Comparison of ENCODE assay signal across 12 cellular contexts in the genomic region with DNA sequence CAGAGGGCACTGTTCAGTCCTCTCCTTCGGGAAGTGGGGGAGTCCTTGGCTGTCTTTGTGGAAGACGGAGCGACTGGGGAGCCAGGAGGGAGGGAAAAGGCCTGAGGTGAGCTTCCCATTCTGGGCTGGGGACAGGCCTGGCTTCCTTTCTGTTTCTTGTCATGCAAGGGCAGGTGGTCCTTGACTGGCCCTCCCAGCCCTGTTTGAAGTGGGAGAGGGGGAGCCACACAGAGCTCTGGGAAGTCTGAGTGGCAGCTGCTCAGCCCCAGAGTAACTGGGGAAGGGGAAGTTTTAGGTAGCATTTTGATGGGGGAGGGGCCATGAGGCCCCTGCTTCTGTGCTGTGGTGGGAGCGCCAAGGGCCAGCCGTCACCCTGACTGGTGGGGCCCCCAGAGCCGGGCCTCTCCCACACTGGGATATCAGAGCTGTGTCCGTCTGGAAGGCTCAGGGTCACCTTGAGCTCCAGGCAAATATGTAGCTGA. TPM values are rescaled to one million over a fixed set of nuclear protein-coding genes. Genes with fewer than 3 reads are reported as not detected.
DNase-seq lines count a peak whose midpoint lies in the region; ATAC-seq and TF ChIP-seq lines count a peak whose summit lies in the region.
"Had no signal": no experiment of that assay in that cellular context is flagged by ENCODE, and none has a peak within 500 bp of the region (broad histone marks: within the 10 kb centered on the region; RNA-seq: fewer than 3 reads in every experiment).

No MANE protein-coding gene starts in this region.

- H3K4me1 Mint-ChIP-seq in activated T-helper 17 cell treated with anti-CD3 and anti-CD28 coated beads, Interleukin-2, amount 50 U/mL, for 72 hours = peaks cover 14% of the 10 kb centered on the region
- peaks cover 4% of the 10 kb centered on the region for H3K4me1 Mint-ChIP-seq in mesothelial cell of epicardium

- peaks cover 65% of the 10 kb centered on the region for H3K27me3 Mint-ChIP-seq in activated T-helper 17 cell treated with anti-CD3 and anti-CD28 coated beads, Interleukin-2, amount 50 U/mL, for 72 hours
- H3K27me3 Mint-ChIP-seq in mesothelial cell of epicardium (ENCODE audit: low read depth) = peaks cover 92% of the 10 kb centered on the region

- no peak for TF ChIP-seq CTCF in mesothelial cell of epicardium (IDR thresholded peaks at IDR 0.05; ENCODE audit: unreplicated experiment)

- H3K9me3 Mint-ChIP-seq in activated T-helper 17 cell treated with anti-CD3 and anti-CD28 coated beads, Interleukin-2, amount 50 U/mL, for 72 hours = no peaks in the 10 kb centered on the region
- H3K9me3 Mint-ChIP-seq in mesothelial cell of epicardium = no peaks in the 10 kb centered on the region
- H3K9me3 Mint-ChIP-seq: activated naive CD4-positive, alpha-beta T cell treated with anti-CD3 and anti-CD28 coated beads for 36 hours had no signal

- peaks cover 4% of the 10 kb centered on the region for H3K36me3 Mint-ChIP-seq in activated T-helper 17 cell treated with anti-CD3 and anti-CD28 coated beads, Interleukin-2, amount 50 U/mL, for 72 hours (ENCODE audit: low read depth)
- H3K36me3 Mint-ChIP-seq in mesothelial cell of epicardium = no peaks in the 10 kb centered on the region

- peak overlapping the region; percentile 52 for H3K4me3 Mint-ChIP-seq in activated T-helper 17 cell treated with anti-CD3 and anti-CD28 coated beads, Interleukin-2, amount 50 U/mL, for 72 hours
- peak overlapping the region; percentile 53 for H3K4me3 Mint-ChIP-seq in mesothelial cell of epicardium
- H3K4me3 Mint-ChIP-seq: activated naive CD4-positive, alpha-beta T cell treated with anti-CD3 and anti-CD28 coated beads for 36 hours had no signal

- ATAC-seq in activated T-helper 17 cell treated with anti-CD3 and anti-CD28 coated beads, Interleukin-2, amount 50 U/mL, for 72 hours (replicated peaks) = no peak
- ATAC-seq: psoas muscle, upper lobe of right lung had no signal

- no peak overlapping the region for H3K27ac Mint-ChIP-seq in activated T-helper 17 cell treated with anti-CD3 and anti-CD28 coated beads, Interleukin-2, amount 50 U/mL, for 72 hours
- H3K27ac Mint-ChIP-seq in mesothelial cell of epicardium = no peak overlapping the region
- H3K27ac Mint-ChIP-seq: activated naive CD4-positive, alpha-beta T cell treated with anti-CD3 and anti-CD28 coated beads for 36 hours had no signal

- DNase-seq in NCI-H524 (lab: John Stamatoyannopoulos, UW) (peak; percentile 28 to 71), NCI-H524 treated with DMSO at 0.1 percent for 48 hours (lab: John Stamatoyannopoulos, UW) (no peak), ELF-1 (ENCODE audit: low read depth, low spot score) (peak; percentile 38), mesothelial cell of epicardium (ENCODE audit: low spot score in 2 of 2, unreplicated experiment in 2 of 2) (no peak), SIG-M5 (lab: John Stamatoyannopoulos, UW) (no peak), CD1c-positive myeloid dendritic cell (ENCODE audit: extremely low spot score) (no peak)
- no peak for DNase-seq in stimulated activated CD4-positive, alpha-beta T cell treated with anti-CD3 and anti-CD28 coated beads, Interleukin-4, amount 100 ng/mL, for 24 hours
- DNase-seq: activated naive CD4-positive, alpha-beta T cell treated with anti-CD3 and anti-CD28 coated beads for 36 hours; psoas muscle; SW 1271; upper lobe of right lung had no signal

RNA-seq across cellular contexts. Expression of a gene that starts 6.5 kb away (rescaled TPM):
- total RNA-seq in activated T-helper 17 cell treated with anti-CD3 and anti-CD28 coated beads, Interleukin-2, amount 50 U/mL, for 72 hours = not detected
- total RNA-seq in mesothelial cell of epicardium = 0.11 TPM in 1 of 3 replicates, not detected in the others
- total RNA-seq: activated naive CD4-positive, alpha-beta T cell treated with anti-CD3 and anti-CD28 coated beads for 36 hours had no signal

Comparison
In these comparisons a context has a peak if more than half of its experiments do, and no peak if none do; other contexts are left out.
1. DNase-seq: peak in NCI-H524 (2 of 2) and ELF-1 (single experiment); none in NCI-H524 treated with DMSO at 0.1 percent for 48 hours (single experiment), mesothelial cell of epicardium (0 of 2), SIG-M5 (single experiment), CD1c-positive myeloid dendritic cell (single experiment) and stimulated activated CD4-positive, alpha-beta T cell treated with anti-CD3 and anti-CD28 coated beads, Interleukin-4, amount 100 ng/mL, for 24 hours (single experiment).